Comparison of ENCODE assay signal across 24 cellular contexts in genomic region chr5:141863569-141864178, GRCh38. TPM values are rescaled to one million over a fixed set of nuclear protein-coding genes. Genes with fewer than 3 reads are reported as not detected.
A peak's percentile ranks its signal among the peaks of the same experiment; 100 is the strongest.
DNase-seq lines count a peak whose midpoint lies in the region; ATAC-seq and TF ChIP-seq lines count a peak whose summit lies in the region.
"Had no signal": no experiment of that assay in that cellular context is flagged by ENCODE, and none has a peak within 500 bp of the region (broad histone marks: within the 10 kb centered on the region; RNA-seq: fewer than 3 reads in every experiment).

No MANE protein-coding gene starts in this region.

- CTCF ChIA-PET in MCF 10A (lab: Yijun Ruan, JAX) (interaction anchor here (0.5 to 0.9 kb wide), 2 partner anchors 16 to 161 kb away, joined by 3 to 5 read pairs; no protein-coding TSS in a partner anchor), mammary epithelial cell (lab: Charles Lee; ENCODE audit: low non-redundant PET) (no interaction called here)

- no peak overlapping the region for H3K4me3 Mint-ChIP-seq in MCF 10A (ENCODE audit: unreplicated experiment)
- H3K4me3 Mint-ChIP-seq: B cell; CD4-positive, CD25-positive, alpha-beta regulatory T cell; IgD-negative memory B cell had no signal

- H3K9me2 ChIP-seq in OCI-LY1 (ENCODE audit: low read depth, low read length) = no peaks in the 10 kb centered on the region
- H3K9me2 ChIP-seq: SK-N-SH had no signal

- H3K27ac ChIP-seq in mammary epithelial cell (ENCODE audit: insufficient read depth, low read depth, low read length) (no peak overlapping the region), OCI-LY1 (ENCODE audit: low read depth, low read length, poor library complexity, severe bottlenecking) (no peak overlapping the region), breast epithelium (peak overlapping the region; percentile 93 to 94), osteoblast (ENCODE audit: low read depth, low read length) (no peak overlapping the region), aorta (ENCODE audit: low read depth in 1 of 2, low read length in 2 of 2) (no peak overlapping the region)
- H3K27ac ChIP-seq: 22Rv1, HL-60 had no signal

- no peaks in the 10 kb centered on the region for H4K20me1 ChIP-seq in mammary epithelial cell (ENCODE audit: insufficient read depth, low read length)
- no peaks in the 10 kb centered on the region for H4K20me1 ChIP-seq in OCI-LY1 (ENCODE audit: insufficient read depth, low read length)
- H4K20me1 ChIP-seq in osteoblast (ENCODE audit: insufficient read depth, low read length) = no peaks in the 10 kb centered on the region

- H3K27me3 Mint-ChIP-seq in MCF 10A (ENCODE audit: insufficient read depth, unreplicated experiment) = no peaks in the 10 kb centered on the region

- H3K79me2 ChIP-seq in mammary epithelial cell (ENCODE audit: insufficient read depth, low read length) = peaks cover 32% of the 10 kb centered on the region
- H3K79me2 ChIP-seq in OCI-LY1 (ENCODE audit: insufficient read depth, low read length) = no peaks in the 10 kb centered on the region
- H3K79me2 ChIP-seq in osteoblast (ENCODE audit: insufficient read depth, low read length) = no peaks in the 10 kb centered on the region

- intact Hi-C loops in MCF 10A (cut with micrococcal nuclease) (no loop called here), mammary epithelial cell (cut with micrococcal nuclease) (no loop called here), breast epithelium (cut with DNase I; ENCODE audit: low total_unique reads) (no loop called here), lower leg skin (cut with DNase I; ENCODE audit: low total_unique reads) (no loop called here), aorta (cut with DNase I) (no loop called here)

- in situ Hi-C loops in mammary epithelial cell (cut with MboI; ENCODE audit: low sequenced_read_pairs in 2 of 2) = no loop called here

- peak; percentile 9 for TF ChIP-seq CTCF in MCF 10A (IDR thresholded peaks at IDR 0.05; ENCODE audit: unreplicated experiment)
- TF ChIP-seq CTCF in mammary epithelial cell (conservative IDR thresholded peaks at IDR 0.05 in 1 of 2, IDR thresholded peaks at IDR 0.05 in 1 of 2; ENCODE audit: extremely low read depth in 1 of 2, insufficient read depth in 1 of 2, low read depth in 1 of 2, low read length in 2 of 2) = no peak
- TF ChIP-seq CTCF in OCI-LY1 (IDR thresholded peaks at IDR 0.05; ENCODE audit: low read length) = 0 out of 2 replicates have a peak, but pooled peaks have one; percentile 11
- no peak for TF ChIP-seq CTCF in breast epithelium (IDR thresholded peaks at IDR 0.05)
- TF ChIP-seq CTCF in osteoblast (IDR thresholded peaks at IDR 0.05; ENCODE audit: extremely low read depth, low read depth, low read length) = no peak
- TF ChIP-seq CTCF in lower leg skin (IDR thresholded peaks at IDR 0.05) = no peak

- dilution Hi-C loops in mammary epithelial cell (cut with HindIII; ENCODE audit: low sequenced_read_pairs) = no loop called here

- ATAC-seq in HG02870 (IDR thresholded peaks at IDR 0.05; ENCODE audit: unreplicated experiment) (no peak), aorta (ENCODE audit: low FRiP score) (no peak)

- no peak overlapping the region for H3K9ac ChIP-seq in mammary epithelial cell (ENCODE audit: insufficient read depth, low read length)
- H3K9ac ChIP-seq in OCI-LY1 (ENCODE audit: low read length) = no peak overlapping the region
- H3K9ac ChIP-seq: SK-N-SH had no signal

- H2AFZ ChIP-seq in mammary epithelial cell (ENCODE audit: low read depth, low read length) (no peak overlapping the region), OCI-LY1 (ENCODE audit: low read length) (no peak overlapping the region), osteoblast (ENCODE audit: low read length) (no peak overlapping the region)

- no peak overlapping the region for H3K27ac Mint-ChIP-seq in MCF 10A (ENCODE audit: low read depth, unreplicated experiment)
- H3K27ac Mint-ChIP-seq: B cell; CD4-positive, CD25-positive, alpha-beta regulatory T cell; IgD-negative memory B cell had no signal

- no peaks in the 10 kb centered on the region for H3K36me3 Mint-ChIP-seq in MCF 10A (ENCODE audit: insufficient read depth, unreplicated experiment)
- H3K36me3 Mint-ChIP-seq: CD4-positive, CD25-positive, alpha-beta regulatory T cell; IgD-negative memory B cell had no signal

- no peaks in the 10 kb centered on the region for H3F3A ChIP-seq in OCI-LY1 (ENCODE audit: insufficient read depth, low read length)

- POLR2A ChIA-PET in MCF 10A (lab: Yijun Ruan, JAX) = no interaction called here

- H3K4me3 ChIP-seq in mammary epithelial cell (replicated peaks in 1 of 3; ENCODE audit: insufficient read depth in 1 of 3, low read depth in 2 of 3, low read length in 3 of 3) (no peak overlapping the region), OCI-LY1 (ENCODE audit: low read depth, low read length, poor library complexity, severe bottlenecking) (no peak overlapping the region), breast epithelium (no peak overlapping the region), osteoblast (ENCODE audit: insufficient read depth, low read length) (no peak overlapping the region), lower leg skin (ENCODE audit: low read depth, poor library complexity, severe bottlenecking) (no peak overlapping the region), aorta (ENCODE audit: low read length in 2 of 2) (no peak overlapping the region)

- 96% methylated on average over 20 of the region's 20 CpGs for WGBS in mammary epithelial cell (ENCODE audit: low coverage, missing lambda C conversion rate)
- WGBS in lower leg skin, 2 donors = 94% methylated on average over 18 to 20 of the region's 20 CpGs
- WGBS in aorta, 2 donors = 97% methylated on average over 20 of the region's 20 CpGs

- no peaks in the 10 kb centered on the region for H3K4me1 Mint-ChIP-seq in MCF 10A (ENCODE audit: insufficient read depth, unreplicated experiment)
- H3K4me1 Mint-ChIP-seq: B cell; CD4-positive, CD25-positive, alpha-beta regulatory T cell; IgD-negative memory B cell had no signal

- H3K4me1 ChIP-seq in mammary epithelial cell (ENCODE audit: insufficient read depth, low read length) = peaks cover 25% of the 10 kb centered on the region
- H3K4me1 ChIP-seq in OCI-LY1 (ENCODE audit: insufficient read depth, low read length, severe bottlenecking) = no peaks in the 10 kb centered on the region
- H3K4me1 ChIP-seq in breast epithelium = peaks cover 5 to 17% of the 10 kb centered on the region in 2 donors
- no peaks in the 10 kb centered on the region for H3K4me1 ChIP-seq in osteoblast (ENCODE audit: insufficient read depth, low read length)
- no peaks in the 10 kb centered on the region for H3K4me1 ChIP-seq in aorta (ENCODE audit: control insufficient read depth in 1 of 2, insufficient read depth in 2 of 2, low read length in 2 of 2)

- H3K9me3 Mint-ChIP-seq in MCF 10A (ENCODE audit: unreplicated experiment) = no peaks in the 10 kb centered on the region
- H3K9me3 Mint-ChIP-seq: CD4-positive, CD25-positive, alpha-beta regulatory T cell had no signal

- no TSS peak for BruUV-seq in MCF 10A (replicated peaks; lab: Mats Ljungman, UMichigan)
- no TSS peak for BruUV-seq in mammary epithelial cell (replicated peaks; lab: Mats Ljungman, UMichigan)

- H3K36me3 ChIP-seq in mammary epithelial cell (ENCODE audit: insufficient read depth, low read length) (peaks cover 13% of the 10 kb centered on the region), OCI-LY1 (ENCODE audit: insufficient read depth, low read length) (no peaks in the 10 kb centered on the region), breast epithelium (no peaks in the 10 kb centered on the region), osteoblast (ENCODE audit: insufficient read depth, low read length) (no peaks in the 10 kb centered on the region), aorta (ENCODE audit: control insufficient read depth in 1 of 2, insufficient read depth in 2 of 2, low read length in 1 of 2) (no peaks in the 10 kb centered on the region)

- no peak for TF ChIP-seq POLR2A in breast epithelium (IDR thresholded peaks at IDR 0.05)
- no peak for TF ChIP-seq POLR2A in lower leg skin (IDR thresholded peaks at IDR 0.05)

- no peak overlapping the region for H3K4me2 ChIP-seq in mammary epithelial cell (ENCODE audit: insufficient read depth, low read depth, low read length)
- H3K4me2 ChIP-seq in OCI-LY1 (ENCODE audit: low read length) = no peak overlapping the region
- no peak overlapping the region for H3K4me2 ChIP-seq in osteoblast (ENCODE audit: insufficient read depth, low read length)
- H3K4me2 ChIP-seq: SK-N-SH had no signal

- H3K27me3 ChIP-seq in mammary epithelial cell (ENCODE audit: insufficient read depth, low read length) = no peaks in the 10 kb centered on the region
- peaks cover 3% of the 10 kb centered on the region; the same call in 1 of the 2 replicates for H3K27me3 ChIP-seq in OCI-LY1 (ENCODE audit: insufficient read depth, low read length)
- no peaks in the 10 kb centered on the region for H3K27me3 ChIP-seq in breast epithelium
- peaks cover 12% of the 10 kb centered on the region for H3K27me3 ChIP-seq in osteoblast (ENCODE audit: insufficient read depth, low read length)
- H3K27me3 ChIP-seq in aorta (ENCODE audit: control insufficient read depth in 1 of 2, insufficient read depth in 2 of 2, low read length in 1 of 2) = no peaks in the 10 kb centered on the region

- H3K9me3 ChIP-seq in mammary epithelial cell (replicated peaks; ENCODE audit: insufficient read depth, low read length) (no peaks in the 10 kb centered on the region), OCI-LY1 (ENCODE audit: low read length) (no peaks in the 10 kb centered on the region), breast epithelium (no peaks in the 10 kb centered on the region), osteoblast (ENCODE audit: low read depth, low read length) (no peaks in the 10 kb centered on the region), aorta (ENCODE audit: control insufficient read depth, low read length) (no peaks in the 10 kb centered on the region)
- H3K9me3 ChIP-seq: SK-N-SH had no signal

- DNase-seq in MCF 10A (ENCODE audit: unreplicated experiment) (no peak), mammary epithelial cell (no peak), breast epithelium (ENCODE audit: low spot score in 2 of 2) (no peak), osteoblast (ENCODE audit: insufficient read length, low spot score, missing footprints) (peak; percentile 47), lower leg skin (ENCODE audit: low spot score in 2 of 2) (no peak), aorta (no peak)
- DNase-seq: CD4-positive, CD25-positive, alpha-beta regulatory T cell; COR-L47; DMS 273 treated with DMSO at 0.1 percent for 48 hours; DND-41; NCI-H1105 treated with DMSO at 0.1 percent for 48 hours; NCI-H1694 treated with DMSO at 0.1 percent for 48 hours; NK-92 treated with Interleukin-12 subunit alpha and Interleukin-12 subunit beta, amount 100 ng/mL, for 24 hours; RPMI8226; SHP77 treated with DMSO at 0.1 percent for 48 hours; SK-N-SH had no signal

RNA-seq across cellular contexts. Expression of gene PCDH1, which starts 14.5 kb away (rescaled TPM):
- total RNA-seq in MCF 10A (2022) = 9.9 and 15.7 TPM in 2 replicates
- 10 to 100 TPM; 41.7 to 41.8 TPM for total RNA-seq in mammary epithelial cell
- 41.7 TPM for polyA plus RNA-seq in mammary epithelial cell
- polyA minus RNA-seq in mammary epithelial cell = 130 TPM
- 10 to 100 TPM; 28.3 to 72.7 (median 65.9) TPM for total RNA-seq in breast epithelium
- total RNA-seq in osteoblast = 0.29 and 1.4 TPM in 2 replicates
- total RNA-seq in lower leg skin = 100 to 1,000 TPM in 2 of 4 donors, 10 to 100 TPM in 2; 85.1 to 172 (median 119) TPM
- total RNA-seq in aorta = 10 to 100 TPM; 29.4 to 41.9 TPM
- polyA plus RNA-seq in aorta = 1 to 10 TPM; 1.4 to 2.5 TPM
- total RNA-seq: B cell, LHCN-M2, OCI-LY7 had no signal

RNA-seq across cellular contexts. Expression of gene DELE1, which starts 60.0 kb away (rescaled TPM):
- total RNA-seq in MCF 10A (2022) (88.1 and 91.3 TPM in 2 replicates), mammary epithelial cell (10 to 100 TPM; 39.5 to 51.4 TPM), breast epithelium (10 to 100 TPM; 74.6 to 95.1 (median 76.7) TPM), osteoblast (50.1 and 52.1 TPM in 2 replicates), lower leg skin (10 to 100 TPM; 47.2 to 67.2 (median 49.2) TPM), aorta (100 to 1,000 TPM in 1 of 2 donors, 10 to 100 TPM in 1; 75.5 to 100 TPM)
- polyA plus RNA-seq in mammary epithelial cell (39.8 TPM), aorta (10 to 100 TPM; 25.0 to 79.6 TPM)
- polyA minus RNA-seq in mammary epithelial cell = 37.7 TPM

Comparison
In these comparisons a context has a peak if more than half of its experiments do, and no peak if none do; other contexts are left out.
1. CTCF ChIP-seq: peak in MCF 10A (single experiment) and OCI-LY1 (single experiment); none in mammary epithelial cell (0 of 2), breast epithelium (0 of 3), osteoblast (single experiment) and lower leg skin (0 of 3).
2. H3K27ac ChIP-seq: peak in breast epithelium (2 of 2); none in mammary epithelial cell (single experiment), OCI-LY1 (single experiment), osteoblast (single experiment) and aorta (0 of 2).